Comparison of ENCODE assay signal across 20 cellular contexts in genomic region chr10:30840386-30841074, GRCh38.
DNase-seq lines count a peak whose midpoint lies in the region; ATAC-seq, FAIRE-seq and TF ChIP-seq lines count a peak whose summit lies in the region.
"Had no signal": no experiment of that assay in that cellular context is flagged by ENCODE, and none has a peak within 500 bp of the region (broad histone marks: within the 10 kb centered on the region; RNA-seq: fewer than 3 reads in every experiment).

No MANE protein-coding gene starts in this region.

- H3K4me3 ChIP-seq in H7 (ENCODE audit: insufficient read depth, low read depth, low read length): no peak overlapping the region
- no peak overlapping the region for H3K4me3 ChIP-seq in astrocyte (ENCODE audit: insufficient read depth, low read depth, low read length)
- H3K4me3 ChIP-seq in uterus: no peak overlapping the region
- no peak overlapping the region for H3K4me3 ChIP-seq in GM23338
- no peak overlapping the region for H3K4me3 ChIP-seq in upper lobe of right lung
- H3K4me3 ChIP-seq: skin epidermis had no signal

- H3K27ac Mint-ChIP-seq in astrocyte (ENCODE audit: unreplicated experiment) (no peak overlapping the region), mesothelial cell of epicardium (peak overlapping the region; percentile 67), GM23338 (no peak overlapping the region)
- H3K27ac Mint-ChIP-seq: activated naive CD8-positive, alpha-beta T cell treated with anti-CD3 and anti-CD28 coated beads for 36 hours; progenitor cell of endocrine pancreas; T-helper 2 cell treated with Interferon-gamma antibody and Interleukin-4, amounts not matched to agents 5 μg/mL and 100 μg/mL, for 36 hours had no signal

- no peak for ATAC-seq in GM23338
- no peak for ATAC-seq in upper lobe of right lung

- peak; percentile 17 for FAIRE-seq in astrocyte (lab: Jason Lieb, UNC)
- FAIRE-seq: GM12892 had no signal

- peaks cover 6% of the 10 kb centered on the region for H3K9me3 Mint-ChIP-seq in astrocyte (ENCODE audit: unreplicated experiment)
- peaks cover 17% of the 10 kb centered on the region for H3K9me3 Mint-ChIP-seq in mesothelial cell of epicardium
- no peaks in the 10 kb centered on the region for H3K9me3 Mint-ChIP-seq in GM23338
- H3K9me3 Mint-ChIP-seq: activated naive CD8-positive, alpha-beta T cell treated with anti-CD3 and anti-CD28 coated beads for 36 hours; T-helper 2 cell treated with Interferon-gamma antibody and Interleukin-4, amounts not matched to agents 5 μg/mL and 100 μg/mL, for 36 hours had no signal

- H3K27me3 Mint-ChIP-seq in astrocyte (ENCODE audit: low read depth, unreplicated experiment): no peaks in the 10 kb centered on the region
- no peaks in the 10 kb centered on the region for H3K27me3 Mint-ChIP-seq in mesothelial cell of epicardium (ENCODE audit: low read depth)
- no peaks in the 10 kb centered on the region for H3K27me3 Mint-ChIP-seq in GM23338 (ENCODE audit: insufficient read depth, low read depth, poor library complexity)
- H3K27me3 Mint-ChIP-seq: activated naive CD8-positive, alpha-beta T cell treated with anti-CD3 and anti-CD28 coated beads for 36 hours had no signal

- DNase-seq in H7 (peak; percentile 16), astrocyte (ENCODE audit: low read depth) (no peak), mesothelial cell of epicardium (ENCODE audit: low spot score in 2 of 2, unreplicated experiment in 2 of 2) (no peak), uterus (peak; percentile 71 to 77), GM23338 (ENCODE audit: low spot score) (no peak), SHP77 (lab: John Stamatoyannopoulos, UW) (no peak), upper lobe of right lung (no peak)
- DNase-seq: activated CD4-positive, alpha-beta T cell treated with anti-CD3 and anti-CD28 coated beads for 4 hours; activated effector memory CD4-positive, alpha-beta T cell treated with anti-CD3 and anti-CD28 coated beads, Interleukin-2, amount 50 U/mL, for 16 hours; activated naive CD8-positive, alpha-beta T cell treated with anti-CD3 and anti-CD28 coated beads for 36 hours; activated T-cell treated with anti-CD3 and anti-CD28 coated beads for 4 hours; GOT3; islet precursor cell; NCI-H1694; NCI-H446 treated with DMSO at 0.1 percent for 48 hours had no signal

- H3K4me2 ChIP-seq in astrocyte (ENCODE audit: low read length) (no peak overlapping the region), GM23338 (no peak overlapping the region)

- H2AFZ ChIP-seq in astrocyte (ENCODE audit: low read depth, low read length) (no peak overlapping the region), GM23338 (no peak overlapping the region)

- no peak overlapping the region for H3K27ac ChIP-seq in astrocyte (ENCODE audit: low read depth, low read length)
- peak overlapping the region; percentile 41 to 55 for H3K27ac ChIP-seq in uterus
- H3K27ac ChIP-seq in GM23338 (ENCODE audit: low read depth): no peak overlapping the region
- no peak overlapping the region for H3K27ac ChIP-seq in upper lobe of right lung
- H3K27ac ChIP-seq: HL-60, skin epidermis had no signal

- no peaks in the 10 kb centered on the region for H3K9me2 ChIP-seq in GM23338 (ENCODE audit: insufficient read depth)

- intact Hi-C loops in uterus (cut with DNase I; ENCODE audit: low total_unique reads): no loop called here
- intact Hi-C loops in upper lobe of right lung (cut with DNase I): no loop called here

- TF ChIP-seq POLR2A in uterus (IDR thresholded peaks at IDR 0.05): no peak

- H4K20me1 ChIP-seq in astrocyte (ENCODE audit: insufficient read depth, low read length) (no peaks in the 10 kb centered on the region), GM23338 (replicated peaks; ENCODE audit: insufficient read depth) (no peaks in the 10 kb centered on the region)

- TF ChIP-seq CTCF in astrocyte (IDR thresholded peaks at IDR 0.05; ENCODE audit: insufficient read depth, low read depth, low read length): no peak
- no peak for TF ChIP-seq CTCF in mesothelial cell of epicardium (IDR thresholded peaks at IDR 0.05; ENCODE audit: unreplicated experiment)
- TF ChIP-seq CTCF in uterus (IDR thresholded peaks at IDR 0.05): no peak
- no peak for TF ChIP-seq CTCF in GM23338 (conservative IDR thresholded peaks at IDR 0.05; ENCODE audit: low read depth in 2 of 2)
- TF ChIP-seq CTCF in upper lobe of right lung (IDR thresholded peaks at IDR 0.05): no peak

- H3K4me1 Mint-ChIP-seq in astrocyte (ENCODE audit: low read depth, unreplicated experiment) (peaks cover 6% of the 10 kb centered on the region), mesothelial cell of epicardium (peaks cover 37% of the 10 kb centered on the region), GM23338 (peaks cover 2% of the 10 kb centered on the region)
- H3K4me1 Mint-ChIP-seq: activated naive CD8-positive, alpha-beta T cell treated with anti-CD3 and anti-CD28 coated beads for 36 hours had no signal

- H3K9me3 ChIP-seq in astrocyte (ENCODE audit: insufficient read depth, low read depth, low read length): no peaks in the 10 kb centered on the region
- H3K9me3 ChIP-seq in uterus: no peaks in the 10 kb centered on the region
- H3K9me3 ChIP-seq in upper lobe of right lung: no peaks in the 10 kb centered on the region

- H3F3A ChIP-seq in GM23338 (replicated peaks; ENCODE audit: low read depth): no peaks in the 10 kb centered on the region

- H3K36me3 Mint-ChIP-seq in astrocyte (ENCODE audit: low read depth, unreplicated experiment) (no peaks in the 10 kb centered on the region), mesothelial cell of epicardium (no peaks in the 10 kb centered on the region), GM23338 (ENCODE audit: low read depth) (no peaks in the 10 kb centered on the region)

- H3K4me1 ChIP-seq in astrocyte (ENCODE audit: insufficient read depth, low read length) (no peaks in the 10 kb centered on the region), uterus (peaks cover 0 to 6% of the 10 kb centered on the region in 2 donors), GM23338 (ENCODE audit: insufficient read depth) (no peaks in the 10 kb centered on the region; the same call in 1 of the 2 replicates), upper lobe of right lung (peaks cover 6% of the 10 kb centered on the region)

- H3K9ac ChIP-seq in astrocyte (ENCODE audit: low read length): no peak overlapping the region

- no peak overlapping the region for H3K4me3 Mint-ChIP-seq in astrocyte (ENCODE audit: unreplicated experiment)
- H3K4me3 Mint-ChIP-seq in mesothelial cell of epicardium: no peak overlapping the region
- H3K4me3 Mint-ChIP-seq in GM23338: no peak overlapping the region
- H3K4me3 Mint-ChIP-seq: activated naive CD8-positive, alpha-beta T cell treated with anti-CD3 and anti-CD28 coated beads for 36 hours; T-helper 2 cell treated with Interferon-gamma antibody and Interleukin-4, amounts not matched to agents 5 μg/mL and 100 μg/mL, for 36 hours had no signal

- H3K79me2 ChIP-seq in astrocyte (ENCODE audit: insufficient read depth, low read length) (no peaks in the 10 kb centered on the region), GM23338 (replicated peaks; ENCODE audit: insufficient read depth) (no peaks in the 10 kb centered on the region)

- H3K36me3 ChIP-seq in H7 (replicated peaks; ENCODE audit: control insufficient read depth, insufficient read depth, low read length) (no peaks in the 10 kb centered on the region), astrocyte (ENCODE audit: insufficient read depth, low read length) (no peaks in the 10 kb centered on the region), uterus (no peaks in the 10 kb centered on the region), GM23338 (ENCODE audit: insufficient read depth) (no peaks in the 10 kb centered on the region), upper lobe of right lung (no peaks in the 10 kb centered on the region)

- H3K27me3 ChIP-seq in H7 (ENCODE audit: control insufficient read depth, insufficient read depth, low read length) (no peaks in the 10 kb centered on the region), astrocyte (ENCODE audit: insufficient read depth, low read length) (no peaks in the 10 kb centered on the region), uterus (no peaks in the 10 kb centered on the region), GM23338 (ENCODE audit: insufficient read depth) (no peaks in the 10 kb centered on the region), upper lobe of right lung (no peaks in the 10 kb centered on the region)

TF ChIP-seq in GM23338, 12 proteins besides CTCF, POLR2A, EP300 and RAD21:
- TF ChIP-seq NANOG (IDR thresholded peaks at IDR 0.05; ENCODE audit: borderline replicate concordance) (no peak), ZNF114 (CRISPR knock-in tag; IDR thresholded peaks at IDR 0.05) (no peak), ZNF331 (CRISPR knock-in tag; IDR thresholded peaks at IDR 0.05; ENCODE audit: low read depth) (no peak), STAT1 (IDR thresholded peaks at IDR 0.05; ENCODE audit: unreplicated experiment) (no peak)
TF ChIP-seq in GM23338: peak in this region for 0.

Comparison
In these comparisons a context has a peak if more than half of its experiments do, and no peak if none do; other contexts are left out.
1. DNase-seq: peak in H7 (single experiment) and uterus (2 of 2); none in astrocyte (single experiment), mesothelial cell of epicardium (0 of 2), GM23338 (single experiment), SHP77 (0 of 2) and upper lobe of right lung (single experiment).
2. H3K27ac ChIP-seq: peak in uterus (2 of 2); none in astrocyte (single experiment), GM23338 (single experiment) and upper lobe of right lung (single experiment).